25 cellular contexts compared by ENCODE assay signal in genomic region chr10:818526-819220, GRCh38.
DNase-seq lines count a peak whose midpoint lies in the region; ATAC-seq, FAIRE-seq and TF ChIP-seq lines count a peak whose summit lies in the region.
"Had no signal": no experiment of that assay in that cellular context is flagged by ENCODE, and none has a peak within 500 bp of the region (broad histone marks: within the 10 kb centered on the region; RNA-seq: fewer than 3 reads in every experiment).

No MANE protein-coding gene starts in this region.

- H3K27ac Mint-ChIP-seq in HFFc6 = peak overlapping the region; percentile 55; the same call in 1 of the 2 replicates
- no peak overlapping the region for H3K27ac Mint-ChIP-seq in mesothelial cell of epicardium
- H3K27ac Mint-ChIP-seq: CD4-positive, CD25-positive, alpha-beta regulatory T cell had no signal

- no peak overlapping the region for H3K9ac ChIP-seq in endothelial cell of umbilical vein (replicated peaks; ENCODE audit: extremely low read depth, insufficient read depth, low read length)
- no peak overlapping the region for H3K9ac ChIP-seq in subcutaneous abdominal adipose tissue (ENCODE audit: low read length in 5 of 5)

- no peaks in the 10 kb centered on the region for H3K27me3 ChIP-seq in endothelial cell of umbilical vein (ENCODE audit: control insufficient read depth in 2 of 2, insufficient read depth in 2 of 2, low read length in 2 of 2)
- H3K27me3 ChIP-seq in subcutaneous abdominal adipose tissue (ENCODE audit: control insufficient read depth in 5 of 5, insufficient read depth in 4 of 5, low read length in 5 of 5) = no peaks in the 10 kb centered on the region
- H3K27me3 ChIP-seq: vagina had no signal

- CTCF ChIA-PET in endothelial cell of umbilical vein (lab: Charles Lee) = interaction anchor here (1.0 kb wide), 1 partner anchor 8 kb away, joined by 3 read pairs; no protein-coding TSS in a partner anchor

- H3K4me1 Mint-ChIP-seq in HFFc6 (ENCODE audit: low read depth) (peaks cover 28% of the 10 kb centered on the region), mesothelial cell of epicardium (no peaks in the 10 kb centered on the region)

- no TSS peak for BruUV-seq in endothelial cell of umbilical vein (replicated peaks; lab: Mats Ljungman, UMichigan)

- H3K9me3 Mint-ChIP-seq in HFFc6 (no peaks in the 10 kb centered on the region), mesothelial cell of epicardium (no peaks in the 10 kb centered on the region)
- H3K9me3 Mint-ChIP-seq: CD4-positive, CD25-positive, alpha-beta regulatory T cell; central memory CD8-positive, alpha-beta T cell; natural killer cell had no signal

- no peak overlapping the region for H3K4me2 ChIP-seq in endothelial cell of umbilical vein (ENCODE audit: insufficient read depth, low read length)

- TF ChIP-seq CTCF in HFFc6 (IDR thresholded peaks at IDR 0.05) (no peak), endothelial cell of umbilical vein (IDR thresholded peaks at IDR 0.05; ENCODE audit: extremely low read depth in 1 of 2, insufficient read depth in 1 of 2, low read depth in 1 of 2, low read length in 2 of 2) (no peak), mesothelial cell of epicardium (IDR thresholded peaks at IDR 0.05; ENCODE audit: unreplicated experiment) (no peak)

- no peaks in the 10 kb centered on the region for H3K9me3 ChIP-seq in endothelial cell of umbilical vein (replicated peaks; ENCODE audit: control insufficient read depth, insufficient read depth, low read length)
- H3K9me3 ChIP-seq in subcutaneous abdominal adipose tissue (ENCODE audit: control insufficient read depth in 5 of 5, low read length in 5 of 5) = no peaks in the 10 kb centered on the region
- H3K9me3 ChIP-seq: prostate gland, vagina had no signal

- TF ChIP-seq POLR2A in endothelial cell of umbilical vein (IDR thresholded peaks at IDR 0.05; ENCODE audit: low read depth, low read length) = no peak

- H3K36me3 ChIP-seq in endothelial cell of umbilical vein (ENCODE audit: control insufficient read depth in 2 of 2, extremely low read depth in 1 of 2, insufficient read depth in 2 of 2, low read length in 2 of 2) (peaks cover 18 to 76% of the 10 kb centered on the region in 2 experiments), subcutaneous abdominal adipose tissue (ENCODE audit: control insufficient read depth in 5 of 5, insufficient read depth in 5 of 5, low read length in 5 of 5) (peaks cover 2 to 91% (median 75%) of the 10 kb centered on the region in 5 donors)

- H3K79me2 ChIP-seq in endothelial cell of umbilical vein (ENCODE audit: control insufficient read depth, insufficient read depth, low read length) = no peaks in the 10 kb centered on the region

- DNase-seq in Right ventricle myocardium superior = no peak
- no peak for DNase-seq in Right ventricle myocardium inferior (ENCODE audit: missing footprints)
- DNase-seq in HFFc6 = no peak
- no peak for DNase-seq in endothelial cell of umbilical vein (ENCODE audit: low read depth, low spot score)
- DNase-seq in mesothelial cell of epicardium (ENCODE audit: low spot score in 2 of 2, unreplicated experiment in 2 of 2) = no peak
- DNase-seq: ACHN; activated CD4-positive, alpha-beta T cell treated with anti-CD3 and anti-CD28 coated beads for 48 hours; activated effector memory CD4-positive, alpha-beta T cell treated with anti-CD3 and anti-CD28 coated beads, Interleukin-2, amount 50 U/mL, for 16 hours; CD4-positive, CD25-positive, alpha-beta regulatory T cell; GF-D8; Kasumi-1; mammary epithelial cell; natural killer cell; NCI-H1092; NCI-H2029 treated with DMSO at 0.1 percent for 48 hours; NCI-H446; NK-92 treated with Interleukin-12 subunit alpha and Interleukin-12 subunit beta, amount 100 ng/mL, for 24 hours; RPMI8226; small intestine had no signal

- FAIRE-seq in endothelial cell of umbilical vein (lab: Jason Lieb, UNC) = peak; percentile 15
- FAIRE-seq: small intestine had no signal

- POLR2A ChIA-PET in endothelial cell of umbilical vein (lab: Charles Lee) = no interaction called here

- no peak overlapping the region for H2AFZ ChIP-seq in endothelial cell of umbilical vein (ENCODE audit: low read depth, low read length)

- intact Hi-C loops in Right ventricle myocardium superior (cut with DNase I) = no loop called here
- intact Hi-C loops in Right ventricle myocardium inferior (cut with DNase I) = loop anchor here (10.0 kb wide), 1 partner anchor 166 kb away; the partner anchor contains the start of gene GTPBP4
- intact Hi-C loops in endothelial cell of umbilical vein (cut with micrococcal nuclease) = no loop called here

- H3K27ac ChIP-seq in endothelial cell of umbilical vein (ENCODE audit: insufficient read depth, low read depth, low read length) (no peak overlapping the region), subcutaneous abdominal adipose tissue (ENCODE audit: low read depth, low read length) (peak overlapping the region; percentile 51)
- H3K27ac ChIP-seq: vagina had no signal

- H3K36me3 Mint-ChIP-seq in HFFc6 (ENCODE audit: low read depth) (peaks cover 59% of the 10 kb centered on the region), mesothelial cell of epicardium (peaks cover 53% of the 10 kb centered on the region)
- H3K36me3 Mint-ChIP-seq: natural killer cell had no signal

- ATAC-seq in Right ventricle myocardium superior (ENCODE audit: poor library complexity) (peak; percentile 52), Right ventricle myocardium inferior (no peak), esophagus mucosa (no peak), HG03045 (IDR thresholded peaks at IDR 0.05; ENCODE audit: unreplicated experiment) (no peak)
- ATAC-seq: natural killer cell had no signal

- H3K4me3 Mint-ChIP-seq in HFFc6 (no peak overlapping the region), mesothelial cell of epicardium (no peak overlapping the region)
- H3K4me3 Mint-ChIP-seq: CD4-positive, CD25-positive, alpha-beta regulatory T cell; central memory CD8-positive, alpha-beta T cell; natural killer cell had no signal

- H3K4me1 ChIP-seq in endothelial cell of umbilical vein (ENCODE audit: control insufficient read depth, extremely low read depth, insufficient read depth, low read length) (no peaks in the 10 kb centered on the region), subcutaneous abdominal adipose tissue (ENCODE audit: control insufficient read depth in 5 of 5, insufficient read depth in 5 of 5, low read length in 5 of 5) (peaks cover 5 to 41% (median 28%) of the 10 kb centered on the region in 5 donors)
- H3K4me1 ChIP-seq: prostate gland, vagina had no signal

- dilution Hi-C loops in endothelial cell of umbilical vein (cut with MboI; ENCODE audit: extremely low pct_ligation_motif_present, low sequenced_read_pairs) = no loop called here

- H3K4me3 ChIP-seq in endothelial cell of umbilical vein (replicated peaks in 1 of 3; ENCODE audit: insufficient read depth in 1 of 3, low read depth in 1 of 3, low read length in 3 of 3) (no peak overlapping the region), subcutaneous abdominal adipose tissue (ENCODE audit: low read depth in 1 of 5, low read length in 5 of 5) (no peak overlapping the region)
- H3K4me3 ChIP-seq: prostate gland, vagina had no signal

- H4K20me1 ChIP-seq in endothelial cell of umbilical vein (replicated peaks; ENCODE audit: control insufficient read depth, extremely low read depth, insufficient read depth, low read length) = no peaks in the 10 kb centered on the region

- peaks cover 8% of the 10 kb centered on the region for H3K27me3 Mint-ChIP-seq in HFFc6 (ENCODE audit: insufficient read depth)
- no peaks in the 10 kb centered on the region for H3K27me3 Mint-ChIP-seq in mesothelial cell of epicardium (ENCODE audit: low read depth)
- H3K27me3 Mint-ChIP-seq: CD4-positive, CD25-positive, alpha-beta regulatory T cell; central memory CD8-positive, alpha-beta T cell had no signal

- H3K9me1 ChIP-seq in endothelial cell of umbilical vein (replicated peaks; ENCODE audit: control insufficient read depth, extremely low read depth, insufficient read depth, low read length) = no peaks in the 10 kb centered on the region

TF ChIP-seq in endothelial cell of umbilical vein, 7 proteins besides CTCF, POLR2A, EP300 and RAD21:
- TF ChIP-seq MYC (IDR thresholded peaks at IDR 0.05; ENCODE audit: low read depth, low read length) = no peak
- no peak for TF ChIP-seq POLR2AphosphoS5 (IDR thresholded peaks at IDR 0.05; ENCODE audit: insufficient read depth, low read depth, low read length)
- no peak for TF ChIP-seq FOS (IDR thresholded peaks at IDR 0.05; ENCODE audit: borderline replicate concordance, insufficient read depth, low read length)
- TF ChIP-seq MAX (IDR thresholded peaks at IDR 0.05; ENCODE audit: insufficient read depth, insufficient read length) = no peak
- no peak for TF ChIP-seq GATA2 (IDR thresholded peaks at IDR 0.05; ENCODE audit: insufficient read depth, insufficient read length, low read depth, low read length)
- TF ChIP-seq JUN (IDR thresholded peaks at IDR 0.05; ENCODE audit: borderline replicate concordance, insufficient read depth, insufficient read length, low read depth) = no peak
